2 cellular contexts compared by ENCODE assay signal in genomic region chr18:70046796-70047195, GRCh38.
TF ChIP-seq lines count a peak whose summit lies in the region.

No MANE protein-coding gene starts in this region.

TF ChIP-seq in SK-N-SH, 30 proteins besides CTCF, POLR2A, EP300 and RAD21 (continued from another document):
- TF ChIP-seq USF2 (IDR thresholded peaks at IDR 0.05; ENCODE audit: borderline replicate concordance, low read depth, low read length) (no peak), ZBTB33 (IDR thresholded peaks at IDR 0.05; ENCODE audit: borderline replicate concordance, low read depth) (no peak), CHD2 (IDR thresholded peaks at IDR 0.05; ENCODE audit: low read length, partially characterized antibody) (no peak), POLR2AphosphoS5 (IDR thresholded peaks at IDR 0.05; ENCODE audit: low read depth, low read length) (no peak), TEAD4 (IDR thresholded peaks at IDR 0.05; ENCODE audit: borderline replicate concordance, insufficient read depth) (no peak), MAX (IDR thresholded peaks at IDR 0.05; ENCODE audit: low read depth) (no peak), RCOR1 (IDR thresholded peaks at IDR 0.05; ENCODE audit: low read length) (no peak), MXI1 (IDR thresholded peaks at IDR 0.05; ENCODE audit: low read depth, low read length) (no peak)

TF ChIP-seq in SK-N-SH treated with all-trans-retinoic acid at 6 μM for 48 hours, 23 proteins besides CTCF, POLR2A, EP300 and RAD21:
- TF ChIP-seq CREB5 (CRISPR knock-in tag; IDR thresholded peaks at IDR 0.05; ENCODE audit: low read depth), result no peak
- no peak for TF ChIP-seq ARNTL (CRISPR knock-in tag; IDR thresholded peaks at IDR 0.05; ENCODE audit: borderline replicate concordance, low read depth)
- no peak for TF ChIP-seq CSDC2 (CRISPR knock-in tag; IDR thresholded peaks at IDR 0.05)
- no peak for TF ChIP-seq OSR1 (CRISPR knock-in tag; IDR thresholded peaks at IDR 0.05)
- TF ChIP-seq TCF4 (CRISPR knock-in tag; IDR thresholded peaks at IDR 0.05; ENCODE audit: borderline replicate concordance), result no peak
- TF ChIP-seq SNAI2 (CRISPR knock-in tag; IDR thresholded peaks at IDR 0.05), result no peak
- no peak for TF ChIP-seq ZC3H10 (CRISPR knock-in tag; IDR thresholded peaks at IDR 0.05)
- TF ChIP-seq ZFP30 (CRISPR knock-in tag; IDR thresholded peaks at IDR 0.05), result no peak
